Comparison of ENCODE assay signal across 17 cellular contexts in the genomic region with DNA sequence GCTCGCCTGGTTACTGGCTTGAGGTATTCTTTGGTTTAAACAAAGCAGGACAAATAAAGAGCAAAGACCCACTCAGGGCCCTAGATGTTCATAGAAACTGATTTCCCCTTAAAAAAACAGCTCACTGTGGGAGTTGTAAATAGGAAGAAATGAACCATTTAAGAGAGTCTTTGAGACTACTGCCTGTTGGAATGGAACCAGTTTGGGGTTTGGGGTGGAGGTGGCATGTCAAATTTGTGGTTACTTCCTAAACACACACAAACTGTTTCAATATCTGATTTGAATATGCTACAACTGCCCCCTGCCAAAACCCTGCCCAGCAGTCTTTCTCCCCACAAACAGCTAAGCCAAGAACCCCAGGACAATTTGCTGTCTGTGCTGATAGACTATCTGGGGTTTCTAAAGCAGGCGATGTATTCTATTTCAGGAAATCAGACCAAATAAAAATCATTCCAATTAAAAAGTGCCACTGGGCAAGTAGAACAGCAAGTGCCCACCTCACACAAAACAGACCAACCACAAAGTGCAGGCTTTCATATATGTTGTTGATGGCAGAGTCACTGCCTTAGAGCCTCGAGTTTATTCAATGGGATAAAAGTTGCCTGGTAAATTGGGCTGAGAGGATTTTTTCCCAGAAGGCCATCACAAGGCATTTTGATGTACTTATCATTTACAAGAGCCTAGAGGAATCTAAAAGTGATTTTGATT.
DNase-seq lines count a peak whose midpoint lies in the region; ATAC-seq lines count a peak whose summit lies in the region.
"Had no signal": no experiment of that assay in that cellular context is flagged by ENCODE, and none has a peak within 500 bp of the region (broad histone marks: within the 10 kb centered on the region; RNA-seq: fewer than 3 reads in every experiment).

No MANE protein-coding gene starts in this region.

- CTCF ChIA-PET in activated CD8-positive, alpha-beta memory T cell treated with anti-CD3 and anti-CD28 coated beads, Interleukin-2, amount 10 ng/mL, durations not matched to agents 7 days and 5 days (lab: Charles Lee): no interaction called here

- H3K27ac Mint-ChIP-seq in memory B cell: peak overlapping the region; percentile 25
- no peak overlapping the region for H3K27ac Mint-ChIP-seq in activated CD8-positive, alpha-beta memory T cell treated with anti-CD3 and anti-CD28 coated beads, Interleukin-2, amount 10 ng/mL, durations not matched to agents 7 days and 5 days
- H3K27ac Mint-ChIP-seq: activated naive CD8-positive, alpha-beta T cell treated with anti-CD3 and anti-CD28 coated beads, Interleukin-2, amount 50 U/mL, for 24 hours; activated T-cell treated with anti-CD3 and anti-CD28 coated beads, Interleukin-2, amount 50 U/mL, for 72 hours had no signal

- peak; percentile 29 for ATAC-seq in GM18907 (IDR thresholded peaks at IDR 0.05; ENCODE audit: unreplicated experiment)
- peak; percentile 22 for ATAC-seq in HG02610 (IDR thresholded peaks at IDR 0.05; ENCODE audit: unreplicated experiment)
- no peak for ATAC-seq in memory B cell (ENCODE audit: low read depth)
- no peak for ATAC-seq in left lobe of liver
- ATAC-seq in activated CD8-positive, alpha-beta memory T cell treated with anti-CD3 and anti-CD28 coated beads, Interleukin-2, amount 10 ng/mL, durations not matched to agents 7 days and 5 days: no peak
- ATAC-seq: activated naive CD8-positive, alpha-beta T cell treated with anti-CD3 and anti-CD28 coated beads, Interleukin-2, amount 50 U/mL, for 24 hours; pancreas had no signal

- H3K4me3 Mint-ChIP-seq in memory B cell: no peak overlapping the region
- H3K4me3 Mint-ChIP-seq in activated CD8-positive, alpha-beta memory T cell treated with anti-CD3 and anti-CD28 coated beads, Interleukin-2, amount 10 ng/mL, durations not matched to agents 7 days and 5 days: no peak overlapping the region
- H3K4me3 Mint-ChIP-seq: activated naive CD8-positive, alpha-beta T cell treated with anti-CD3 and anti-CD28 coated beads, Interleukin-2, amount 50 U/mL, for 24 hours; activated T-cell treated with anti-CD3 and anti-CD28 coated beads, Interleukin-2, amount 50 U/mL, for 72 hours had no signal

- H3K27me3 Mint-ChIP-seq in memory B cell: peaks cover 4% of the 10 kb centered on the region
- peaks cover 14% of the 10 kb centered on the region for H3K27me3 Mint-ChIP-seq in activated CD8-positive, alpha-beta memory T cell treated with anti-CD3 and anti-CD28 coated beads, Interleukin-2, amount 10 ng/mL, durations not matched to agents 7 days and 5 days

- peaks cover 6% of the 10 kb centered on the region for H3K9me3 Mint-ChIP-seq in memory B cell
- peaks cover 5% of the 10 kb centered on the region for H3K9me3 Mint-ChIP-seq in activated CD8-positive, alpha-beta memory T cell treated with anti-CD3 and anti-CD28 coated beads, Interleukin-2, amount 10 ng/mL, durations not matched to agents 7 days and 5 days (ENCODE audit: low read depth)

- no peaks in the 10 kb centered on the region for H3K36me3 Mint-ChIP-seq in memory B cell
- peaks cover 14% of the 10 kb centered on the region for H3K36me3 Mint-ChIP-seq in activated CD8-positive, alpha-beta memory T cell treated with anti-CD3 and anti-CD28 coated beads, Interleukin-2, amount 10 ng/mL, durations not matched to agents 7 days and 5 days

- peaks cover 42% of the 10 kb centered on the region for H3K4me1 Mint-ChIP-seq in memory B cell
- peaks cover 18% of the 10 kb centered on the region for H3K4me1 Mint-ChIP-seq in activated CD8-positive, alpha-beta memory T cell treated with anti-CD3 and anti-CD28 coated beads, Interleukin-2, amount 10 ng/mL, durations not matched to agents 7 days and 5 days

- peak; percentile 38 for DNase-seq in NAMALWA (ENCODE audit: low spot score)
- no peak for DNase-seq in memory B cell (ENCODE audit: low spot score in 2 of 2)
- no peak for DNase-seq in left lobe of liver (ENCODE audit: low spot score)
- no peak for DNase-seq in activated CD8-positive, alpha-beta memory T cell treated with anti-CD3 and anti-CD28 coated beads, Interleukin-2, amount 10 ng/mL, durations not matched to agents 7 days and 5 days
- DNase-seq in islet precursor cell: no peak
- DNase-seq in DMS79 (lab: John Stamatoyannopoulos, UW): no peak
- DNase-seq: activated CD4-positive, alpha-beta T cell treated with anti-CD3 and anti-CD28 coated beads, Interleukin-2, amount 50 U/mL, for 4 hours; activated naive CD8-positive, alpha-beta T cell treated with anti-CD3 and anti-CD28 coated beads, Interleukin-2, amount 50 U/mL, for 24 hours; activated T-cell treated with anti-CD3 and anti-CD28 coated beads, Interleukin-2, amount 50 U/mL, for 72 hours; DMS 273 treated with DMSO at 0.1 percent for 48 hours; left ventricle myocardium inferior; NCI-H1048; NCI-H2107; pancreas; trophoblast cell had no signal

Comparison
In these comparisons a context has a peak if more than half of its experiments do, and no peak if none do; other contexts are left out.
1. ATAC-seq: peak in GM18907 (single experiment) and HG02610 (single experiment); none in memory B cell (single experiment), left lobe of liver (single experiment) and activated CD8-positive, alpha-beta memory T cell treated with anti-CD3 and anti-CD28 coated beads, Interleukin-2, amount 10 ng/mL, durations not matched to agents 7 days and 5 days (single experiment).